8 cellular contexts compared by ENCODE assay signal in the genomic region with DNA sequence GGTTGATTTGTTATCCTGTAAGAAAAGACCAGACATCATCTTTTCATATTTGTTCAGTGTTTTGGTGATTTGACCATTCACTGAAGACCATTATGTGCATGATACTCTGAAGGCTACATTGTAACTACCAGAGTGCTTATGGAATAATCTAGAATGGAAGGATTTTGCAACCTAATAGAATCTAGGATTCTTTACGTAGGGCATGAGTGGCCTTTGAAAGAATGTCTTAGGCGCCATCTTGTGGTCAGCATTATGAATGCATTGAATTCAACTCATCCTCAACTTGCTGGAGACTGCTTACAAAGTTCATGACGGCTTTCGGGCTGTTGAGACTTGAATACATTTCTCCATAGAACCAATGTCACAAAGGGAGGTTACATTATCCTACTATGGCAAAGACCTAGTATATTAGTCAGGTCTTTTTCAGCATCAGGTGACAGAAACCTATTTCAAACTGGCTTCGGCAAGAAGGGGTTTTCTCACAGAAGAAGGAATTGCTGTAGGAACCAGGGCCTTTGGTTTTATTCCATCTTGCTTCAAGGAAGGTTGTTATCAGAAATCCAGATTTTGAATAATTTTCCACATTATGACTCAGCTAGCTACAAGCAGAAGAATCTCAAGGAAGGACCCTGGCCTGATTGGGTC.
DNase-seq lines count a peak whose midpoint lies in the region; ATAC-seq and TF ChIP-seq lines count a peak whose summit lies in the region.

No MANE protein-coding gene starts in this region.

- H3F3A ChIP-seq in neural cell (ENCODE audit: insufficient read depth, low read length, poor library complexity, severe bottlenecking): no peaks in the 10 kb centered on the region

- no peaks in the 10 kb centered on the region for H3K36me3 ChIP-seq in neural cell (ENCODE audit: insufficient read depth, low read length)

- H3K4me2 ChIP-seq in neural cell (ENCODE audit: low read length): no peak overlapping the region

- no peaks in the 10 kb centered on the region for H3K9me3 ChIP-seq in neural cell (ENCODE audit: low read length)

- peak; percentile 82 for TF ChIP-seq CTCF in C4-2B (conservative IDR thresholded peaks at IDR 0.05)
- peak; percentile 76 for TF ChIP-seq CTCF in fibroblast of mammary gland (conservative IDR thresholded peaks at IDR 0.05; ENCODE audit: control insufficient read depth, insufficient read depth, low read depth, low read length)
- peak; percentile 89 for TF ChIP-seq CTCF in neural cell (IDR thresholded peaks at IDR 0.05; ENCODE audit: poor library complexity, severe bottlenecking)

- H3K4me3 ChIP-seq in fibroblast of mammary gland (ENCODE audit: control insufficient read depth, low read depth, low read length) (no peak overlapping the region), neural cell (ENCODE audit: low read length) (no peak overlapping the region)

- no peak overlapping the region for H3K27ac ChIP-seq in C4-2B
- H3K27ac ChIP-seq in neural cell (ENCODE audit: low read length): no peak overlapping the region

- no peaks in the 10 kb centered on the region for H3K9me2 ChIP-seq in neural cell (ENCODE audit: insufficient read depth, low read length)

- TF ChIP-seq EP300 in neural cell (conservative IDR thresholded peaks at IDR 0.05; ENCODE audit: poor library complexity, severe bottlenecking): no peak

- no peak overlapping the region for H3K9ac ChIP-seq in neural cell (ENCODE audit: low read length)

- ATAC-seq in GM18868 (IDR thresholded peaks at IDR 0.05; ENCODE audit: unreplicated experiment) (peak; percentile 66), HG03565 (IDR thresholded peaks at IDR 0.05; ENCODE audit: unreplicated experiment) (peak; percentile 53)

- TF ChIP-seq RAD21 in neural cell (conservative IDR thresholded peaks at IDR 0.05): peak; percentile 87

- DNase-seq in NOMO-1 (lab: John Stamatoyannopoulos, UW; ENCODE audit: unreplicated experiment in 2 of 2): peak; percentile 34 to 48
- peak; percentile 18 for DNase-seq in activated CD8-positive, alpha-beta memory T cell treated with anti-CD3 and anti-CD28 coated beads, Interleukin-2, amount 50 U/mL, for 24 hours (ENCODE audit: extremely low read depth)
- DNase-seq in fibroblast of mammary gland (ENCODE audit: low read depth): peak; percentile 81
- peak; percentile 71 for DNase-seq in ureter (ENCODE audit: low spot score)

- H3K79me2 ChIP-seq in neural cell (replicated peaks; ENCODE audit: insufficient read depth, low read length): no peaks in the 10 kb centered on the region

- no peak overlapping the region for H2AFZ ChIP-seq in neural cell (ENCODE audit: low read depth, low read length)

- no peaks in the 10 kb centered on the region for H4K20me1 ChIP-seq in neural cell (ENCODE audit: insufficient read depth)

- no peaks in the 10 kb centered on the region for H3K27me3 ChIP-seq in neural cell (ENCODE audit: insufficient read depth, low read depth, low read length)

TF ChIP-seq in neural cell, 6 proteins besides CTCF, POLR2A, EP300 and RAD21:
- TF ChIP-seq TAF1 (IDR thresholded peaks at IDR 0.05; ENCODE audit: low read depth) (no peak), MXI1 (conservative IDR thresholded peaks at IDR 0.05; ENCODE audit: poor library complexity, severe bottlenecking) (no peak), POLR2AphosphoS5 (IDR thresholded peaks at IDR 0.05) (no peak), SMC3 (conservative IDR thresholded peaks at IDR 0.05; ENCODE audit: poor library complexity) (peak; percentile 87), EZH2 (IDR thresholded peaks at IDR 0.05; ENCODE audit: borderline replicate concordance, insufficient read depth, low read length, poor library complexity, severe bottlenecking) (no peak)
- TF ChIP-seq, protein P1, sequence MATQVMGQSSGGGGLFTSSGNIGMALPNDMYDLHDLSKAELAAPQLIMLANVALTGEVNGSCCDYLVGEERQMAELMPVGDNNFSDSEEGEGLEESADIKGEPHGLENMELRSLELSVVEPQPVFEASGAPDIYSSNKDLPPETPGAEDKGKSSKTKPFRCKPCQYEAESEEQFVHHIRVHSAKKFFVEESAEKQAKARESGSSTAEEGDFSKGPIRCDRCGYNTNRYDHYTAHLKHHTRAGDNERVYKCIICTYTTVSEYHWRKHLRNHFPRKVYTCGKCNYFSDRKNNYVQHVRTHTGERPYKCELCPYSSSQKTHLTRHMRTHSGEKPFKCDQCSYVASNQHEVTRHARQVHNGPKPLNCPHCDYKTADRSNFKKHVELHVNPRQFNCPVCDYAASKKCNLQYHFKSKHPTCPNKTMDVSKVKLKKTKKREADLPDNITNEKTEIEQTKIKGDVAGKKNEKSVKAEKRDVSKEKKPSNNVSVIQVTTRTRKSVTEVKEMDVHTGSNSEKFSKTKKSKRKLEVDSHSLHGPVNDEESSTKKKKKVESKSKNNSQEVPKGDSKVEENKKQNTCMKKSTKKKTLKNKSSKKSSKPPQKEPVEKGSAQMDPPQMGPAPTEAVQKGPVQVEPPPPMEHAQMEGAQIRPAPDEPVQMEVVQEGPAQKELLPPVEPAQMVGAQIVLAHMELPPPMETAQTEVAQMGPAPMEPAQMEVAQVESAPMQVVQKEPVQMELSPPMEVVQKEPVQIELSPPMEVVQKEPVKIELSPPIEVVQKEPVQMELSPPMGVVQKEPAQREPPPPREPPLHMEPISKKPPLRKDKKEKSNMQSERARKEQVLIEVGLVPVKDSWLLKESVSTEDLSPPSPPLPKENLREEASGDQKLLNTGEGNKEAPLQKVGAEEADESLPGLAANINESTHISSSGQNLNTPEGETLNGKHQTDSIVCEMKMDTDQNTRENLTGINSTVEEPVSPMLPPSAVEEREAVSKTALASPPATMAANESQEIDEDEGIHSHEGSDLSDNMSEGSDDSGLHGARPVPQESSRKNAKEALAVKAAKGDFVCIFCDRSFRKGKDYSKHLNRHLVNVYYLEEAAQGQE (IDR thresholded peaks at IDR 0.05; ENCODE audit: borderline replicate concordance): no peak

Comparison
In these comparisons a context has a peak if more than half of its experiments do, and no peak if none do; other contexts are left out.
1. DNase-seq: peak in every context shown above with its lines; median percentile 81 in fibroblast of mammary gland; 71 in ureter; 41 in NOMO-1; 18 in activated CD8-positive, alpha-beta memory T cell treated with anti-CD3 and anti-CD28 coated beads, Interleukin-2, amount 50 U/mL, for 24 hours.